30 cellular contexts compared by ENCODE assay signal in genomic region chr16:30944352-30944751, GRCh38.
"Had no signal": no experiment of that assay in that cellular context is flagged by ENCODE, and none has a peak within 500 bp of the region (broad histone marks: within the 10 kb centered on the region; RNA-seq: fewer than 3 reads in every experiment).

No MANE protein-coding gene starts in this region.

- H3K27me3 ChIP-seq: ascending aorta, cardiac muscle cell, MG63 had no signal

- ATAC-seq: activated CD4-positive, alpha-beta T cell treated with anti-CD3 and anti-CD28 coated beads for 36 hours; activated T-cell treated with anti-CD3 and anti-CD28 coated beads, Interleukin-2, amount 50 U/mL, for 4 hours; Right ventricle myocardium inferior had no signal

- H3K27me3 Mint-ChIP-seq: activated CD4-positive, alpha-beta memory T cell treated with anti-CD3 and anti-CD28 coated beads for 36 hours; activated CD4-positive, alpha-beta T cell treated with anti-CD3 and anti-CD28 coated beads for 36 hours; activated naive CD4-positive, alpha-beta T cell treated with anti-CD3 and anti-CD28 coated beads, Interleukin-2, amount 10 ng/mL, durations not matched to agents 7 days and 5 days; activated naive CD8-positive, alpha-beta T cell treated with anti-CD3 and anti-CD28 coated beads, Interleukin-2, amount 10 ng/mL, durations not matched to agents 7 days and 5 days; central memory CD8-positive, alpha-beta T cell had no signal

- H3K9me3 ChIP-seq: ascending aorta, MG63 had no signal

- H3K4me3 Mint-ChIP-seq: activated CD4-positive, alpha-beta memory T cell treated with anti-CD3 and anti-CD28 coated beads for 36 hours; activated CD4-positive, alpha-beta T cell treated with anti-CD3 and anti-CD28 coated beads for 36 hours; activated naive CD4-positive, alpha-beta T cell treated with anti-CD3 and anti-CD28 coated beads, Interleukin-2, amount 10 ng/mL, durations not matched to agents 7 days and 5 days; activated naive CD8-positive, alpha-beta T cell treated with anti-CD3 and anti-CD28 coated beads, Interleukin-2, amount 10 ng/mL, durations not matched to agents 7 days and 5 days; activated T-cell treated with anti-CD3 and anti-CD28 coated beads, Interleukin-2, amount 50 U/mL, for 4 hours; central memory CD8-positive, alpha-beta T cell had no signal

- H3K9me3 Mint-ChIP-seq: activated CD4-positive, alpha-beta memory T cell treated with anti-CD3 and anti-CD28 coated beads for 36 hours; activated naive CD4-positive, alpha-beta T cell treated with anti-CD3 and anti-CD28 coated beads, Interleukin-2, amount 10 ng/mL, durations not matched to agents 7 days and 5 days; activated naive CD8-positive, alpha-beta T cell treated with anti-CD3 and anti-CD28 coated beads, Interleukin-2, amount 10 ng/mL, durations not matched to agents 7 days and 5 days; activated T-cell treated with anti-CD3 and anti-CD28 coated beads, Interleukin-2, amount 50 U/mL, for 4 hours; central memory CD8-positive, alpha-beta T cell had no signal

- DNase-seq: activated CD4-positive, alpha-beta memory T cell treated with anti-CD3 and anti-CD28 coated beads for 36 hours; activated CD4-positive, alpha-beta T cell treated with anti-CD3 and anti-CD28 coated beads for 36 hours; activated CD4-positive, alpha-beta T cell treated with anti-CD3 and anti-CD28 coated beads, Interleukin-2, amount 50 U/mL, for 1 hour; activated CD8-positive, alpha-beta memory T cell treated with anti-CD3 and anti-CD28 coated beads, Interleukin-2, amount 50 U/mL, for 4 hours; activated effector memory CD4-positive, alpha-beta T cell treated with Interleukin-2 at 50 U/mL for 16 hours; activated naive CD4-positive, alpha-beta T cell treated with anti-CD3 and anti-CD28 coated beads, Interleukin-2, amount 10 ng/mL, durations not matched to agents 7 days and 5 days; activated naive CD8-positive, alpha-beta T cell treated with anti-CD3 and anti-CD28 coated beads, Interleukin-2, amount 10 ng/mL, durations not matched to agents 7 days and 5 days; activated T-cell treated with anti-CD3 and anti-CD28 coated beads for 4 hours; activated T-cell treated with anti-CD3 and anti-CD28 coated beads, Interleukin-2, amount 50 U/mL, for 4 hours; amygdala; Karpas-422; KBM-7; MG63; NCI-H1048; NCI-H1105 treated with DMSO at 0.1 percent for 48 hours; NCI-H1436; NCI-H1694; NCI-H1930; NCI-H2081 treated with DMSO at 0.1 percent for 48 hours; NCI-H226; NCI-H446 treated with DMSO at 0.1 percent for 48 hours; NCI-H524; NCI-H69; NCI-H82; PC-9; SIG-M5 had no signal

- H3K4me3 ChIP-seq: ascending aorta, cardiac muscle cell, MG63, PC-9 had no signal

- H3K27ac ChIP-seq: ascending aorta, cardiac muscle cell, PC-9 had no signal

- H3K27ac Mint-ChIP-seq: activated CD4-positive, alpha-beta memory T cell treated with anti-CD3 and anti-CD28 coated beads for 36 hours; activated CD4-positive, alpha-beta T cell treated with anti-CD3 and anti-CD28 coated beads for 36 hours; activated naive CD8-positive, alpha-beta T cell treated with anti-CD3 and anti-CD28 coated beads, Interleukin-2, amount 10 ng/mL, durations not matched to agents 7 days and 5 days had no signal
